22 cellular contexts compared by ENCODE assay signal in the genomic region with DNA sequence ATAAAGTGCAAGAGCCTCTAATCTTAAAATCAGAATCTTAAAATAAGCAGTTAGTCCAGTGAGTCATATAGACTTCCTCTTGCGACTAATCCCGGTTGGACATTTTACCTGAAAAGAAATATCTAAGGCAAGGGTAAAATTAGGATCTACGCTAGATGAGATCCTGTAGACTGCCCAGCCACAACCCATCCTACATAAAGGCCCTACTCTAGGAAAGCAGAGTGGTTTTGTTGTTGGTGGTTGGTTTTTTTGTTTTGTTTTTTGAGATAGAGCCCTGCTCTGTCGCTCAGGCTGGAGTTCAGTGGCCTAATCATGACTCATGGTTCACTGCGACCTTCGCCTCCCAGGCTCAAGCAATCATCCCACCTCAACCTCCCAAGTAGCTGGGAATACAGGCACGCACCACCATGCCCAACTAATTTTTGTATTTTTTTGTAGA. TPM values are rescaled to one million over a fixed set of nuclear protein-coding genes. Genes with fewer than 3 reads are reported as not detected.
DNase-seq lines count a peak whose midpoint lies in the region; ATAC-seq, FAIRE-seq and TF ChIP-seq lines count a peak whose summit lies in the region.
"Had no signal": no experiment of that assay in that cellular context is flagged by ENCODE, and none has a peak within 500 bp of the region (broad histone marks: within the 10 kb centered on the region; RNA-seq: fewer than 3 reads in every experiment).

No MANE protein-coding gene starts in this region.

- no peak overlapping the region for H3K18ac ChIP-seq in IMR-90 (ENCODE audit: low read depth, low read length)

- H3K56ac ChIP-seq in IMR-90 (ENCODE audit: extremely low read depth, insufficient read depth, low read length), result no peak overlapping the region

- H4K5ac ChIP-seq in IMR-90 (ENCODE audit: low read depth, low read length), result no peak overlapping the region

- H2AK5ac ChIP-seq in IMR-90 (ENCODE audit: low read depth, low read length), result peak overlapping the region; percentile 21; the same call in 1 of the 2 replicates

- no peak overlapping the region for H2BK20ac ChIP-seq in IMR-90 (ENCODE audit: low read depth, low read length)

- peak overlapping the region; percentile 5; the same call in 1 of the 2 replicates for H2BK120ac ChIP-seq in IMR-90 (ENCODE audit: low read depth, low read length)

- H3K9me3 ChIP-seq in IMR-90 (ENCODE audit: control insufficient read depth, insufficient read depth, low read length) (no peaks in the 10 kb centered on the region), small intestine (ENCODE audit: control insufficient read depth, low read depth) (no peaks in the 10 kb centered on the region)
- H3K9me3 ChIP-seq: esophagus squamous epithelium had no signal

- H3K4ac ChIP-seq in IMR-90 (ENCODE audit: low read depth, low read length), result peak overlapping the region; percentile 11; the same call in 1 of the 2 replicates

- no peak overlapping the region for H3K27ac ChIP-seq in IMR-90 (ENCODE audit: insufficient read depth, low read length)
- no peak overlapping the region for H3K27ac ChIP-seq in small intestine (ENCODE audit: low read depth in 1 of 2, low read length in 1 of 2)
- H3K27ac ChIP-seq: esophagus squamous epithelium had no signal

- H3K4me3 ChIP-seq in IMR-90 (ENCODE audit: insufficient read depth, low read depth, low read length) (no peak overlapping the region), small intestine (ENCODE audit: low read depth in 1 of 2, low read length in 2 of 2) (no peak overlapping the region)
- H3K4me3 ChIP-seq: esophagus squamous epithelium had no signal

- peaks cover 47 to 81% of the 10 kb centered on the region in 2 experiments for H3K79me1 ChIP-seq in IMR-90 (ENCODE audit: low read depth in 1 of 2, low read length in 2 of 2)

- H3K4me1 ChIP-seq in IMR-90 (ENCODE audit: control insufficient read depth, insufficient read depth, low read length) (peaks cover 11% of the 10 kb centered on the region), small intestine (ENCODE audit: control insufficient read depth in 2 of 2, insufficient read depth in 1 of 2, low read depth in 1 of 2, low read length in 1 of 2) (no peaks in the 10 kb centered on the region)

- H3K4me2 ChIP-seq in IMR-90 (ENCODE audit: low read depth, low read length), result peak overlapping the region; percentile 13; the same call in 1 of the 2 replicates

- H3K9me1 ChIP-seq in IMR-90 (ENCODE audit: insufficient read depth, low read length), result peaks cover 15% of the 10 kb centered on the region

- H4K8ac ChIP-seq in IMR-90 (ENCODE audit: low read depth in 2 of 2, low read length in 2 of 2), result no peak overlapping the region; a peak in 1 of 4 replicates

- dilution Hi-C loops in IMR-90 (cut with HindIII; ENCODE audit: low sequenced_read_pairs, unreplicated experiment), result no loop called here

- no CpG with 5 or more reads among the region's 7 CpGs for WGBS in IMR-90 (ENCODE audit: extremely low coverage in 2 of 2, insufficient read length in 1 of 2), 2 experiments
- WGBS in small intestine, 3 donors, result 88 to 91% (median 91%) methylated on average over 7 of the region's 7 CpGs

- POLR2A ChIA-PET in IMR-90 (lab: Charles Lee; ENCODE audit: unreplicated experiment), result no interaction called here

- intact Hi-C loops in IMR-90 (cut with micrococcal nuclease), result no loop called here

- H2AK9ac ChIP-seq in IMR-90 (replicated peaks; ENCODE audit: low read depth, low read length, poor library complexity), result no peak overlapping the region

- peak overlapping the region; percentile 26 for H2BK5ac ChIP-seq in IMR-90 (ENCODE audit: low read depth, low read length, poor library complexity, severe bottlenecking)

- in situ Hi-C loops in IMR-90 (cut with MboI; ENCODE audit: low sequenced_read_pairs), result no loop called here

- no peaks in the 10 kb centered on the region for H3K27me3 ChIP-seq in IMR-90 (ENCODE audit: control insufficient read depth, insufficient read depth, low read length)
- H3K27me3 ChIP-seq in small intestine (ENCODE audit: control insufficient read depth in 2 of 2, insufficient read depth in 2 of 2, low read length in 2 of 2), result no peaks in the 10 kb centered on the region
- H3K27me3 ChIP-seq: esophagus squamous epithelium had no signal

- no peak overlapping the region for H3K9ac ChIP-seq in IMR-90 (ENCODE audit: low read depth, low read length)

- peak; percentile 30 for ATAC-seq in IMR-90 (ENCODE audit: low read depth)
- ATAC-seq: activated naive CD4-positive, alpha-beta T cell treated with anti-CD3 and anti-CD28 coated beads, Interleukin-2, amount 50 U/mL, for 72 hours; CD8-positive, alpha-beta T cell; naive thymus-derived CD4-positive, alpha-beta T cell had no signal

- CTCF ChIA-PET in IMR-90 (lab: Yijun Ruan, JAX), result no interaction called here

- H3K14ac ChIP-seq in IMR-90 (replicated peaks; ENCODE audit: low read depth, low read length), result no peak overlapping the region

- 0 out of 2 replicates have a peak overlapping the region, but pooled peaks have one; percentile 67 for H3K23ac ChIP-seq in IMR-90 (ENCODE audit: low read depth, low read length)

- H4K91ac ChIP-seq in IMR-90 (ENCODE audit: insufficient read depth, low read depth, low read length), result no peak overlapping the region

- no peak for TF ChIP-seq POLR2A in IMR-90 (IDR thresholded peaks at IDR 0.05; ENCODE audit: low read depth, low read length)

- TF ChIP-seq RAD21 in IMR-90 (IDR thresholded peaks at IDR 0.05; ENCODE audit: low read length), result no peak

- FAIRE-seq in small intestine (lab: Jason Lieb, UNC), result no peak
- FAIRE-seq: GM12891 had no signal

- TF ChIP-seq CTCF in IMR-90 (conservative IDR thresholded peaks at IDR 0.05; ENCODE audit: low read depth, low read length), result no peak

- H3K36me3 ChIP-seq in IMR-90 (ENCODE audit: control insufficient read depth, insufficient read depth, low read length) (peaks cover 3% of the 10 kb centered on the region), small intestine (ENCODE audit: control insufficient read depth in 2 of 2, insufficient read depth in 2 of 2, low read length in 2 of 2) (no peaks in the 10 kb centered on the region)

- no TSS peak for BruUV-seq in IMR-90 (replicated peaks; lab: Mats Ljungman, UMichigan)

- H2BK15ac ChIP-seq in IMR-90 (ENCODE audit: low read depth, low read length), result no peak overlapping the region

- H2AFZ ChIP-seq in IMR-90 (replicated peaks; ENCODE audit: low read length, poor library complexity), result no peak overlapping the region

- DNase-seq in IMR-90, result peak; percentile 27
- peak; percentile 17 for DNase-seq in amniotic epithelial cell (ENCODE audit: low read depth)
- DNase-seq in small intestine, result peak; percentile 16
- no peak for DNase-seq in NCI-H524 (lab: John Stamatoyannopoulos, UW)
- no peak for DNase-seq in MV-4-11 (lab: John Stamatoyannopoulos, UW)
- DNase-seq: activated CD4-positive, alpha-beta T cell treated with anti-CD3 and anti-CD28 coated beads for 1 hour; activated CD8-positive, alpha-beta memory T cell treated with anti-CD3 and anti-CD28 coated beads for 24 hours; activated T-cell treated with anti-CD3 and anti-CD28 coated beads, Interleukin-2, amount 50 U/mL, for 48 hours; CD8-positive, alpha-beta T cell; DMS53; effector memory CD4-positive, alpha-beta T cell; esophagus squamous epithelium; Karpas-422; naive thymus-derived CD4-positive, alpha-beta T cell; NCI-H1436; NCI-H526 treated with DMSO at 0.1 percent for 48 hours; stimulated activated CD8-positive, alpha-beta memory T cell treated with anti-CD3 and anti-CD28 coated beads, Interleukin-4, amount 100 ng/mL, for 48 hours had no signal

- peaks cover 32% of the 10 kb centered on the region; the same call in 1 of the 2 replicates for H4K20me1 ChIP-seq in IMR-90 (ENCODE audit: insufficient read depth, low read length)

TF ChIP-seq in IMR-90, 13 proteins besides CTCF, POLR2A, EP300 and RAD21:
- TF ChIP-seq MXI1 (IDR thresholded peaks at IDR 0.05; ENCODE audit: borderline replicate concordance, low read depth, low read length) (no peak), RCOR1 (IDR thresholded peaks at IDR 0.05; ENCODE audit: insufficient replicate concordance, low read length) (no peak), NFE2L2 (IDR thresholded peaks at IDR 0.05; ENCODE audit: low read depth, low read length) (no peak), MAFK (IDR thresholded peaks at IDR 0.05; ENCODE audit: low read depth, low read length) (no peak)
- TF ChIP-seq, protein P1, sequence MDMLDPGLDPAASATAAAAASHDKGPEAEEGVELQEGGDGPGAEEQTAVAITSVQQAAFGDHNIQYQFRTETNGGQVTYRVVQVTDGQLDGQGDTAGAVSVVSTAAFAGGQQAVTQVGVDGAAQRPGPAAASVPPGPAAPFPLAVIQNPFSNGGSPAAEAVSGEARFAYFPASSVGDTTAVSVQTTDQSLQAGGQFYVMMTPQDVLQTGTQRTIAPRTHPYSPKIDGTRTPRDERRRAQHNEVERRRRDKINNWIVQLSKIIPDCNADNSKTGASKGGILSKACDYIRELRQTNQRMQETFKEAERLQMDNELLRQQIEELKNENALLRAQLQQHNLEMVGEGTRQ (IDR thresholded peaks at IDR 0.05; ENCODE audit: low read depth, low read length), result no peak

RNA-seq across cellular contexts. Expression of a gene that starts 6.9 kb away (rescaled TPM):
- 44.2 and 56.3 TPM in 2 replicates for total RNA-seq in IMR-90 (2012; rRNA removed)
- 24.0 and 25.7 TPM in 2 replicates for polyA plus RNA-seq in IMR-90 (2012; rRNA removed)
- 9.0 and 12.4 TPM in 2 replicates for polyA plus RNA-seq in IMR-90 (2012; cell fraction: cytosol; rRNA removed)
- 57.8 and 168 TPM in 2 replicates for polyA plus RNA-seq in IMR-90 (2012; cell fraction: nucleus; rRNA removed; ENCODE audit: low replicate concordance)
- 10 to 100 TPM in 1 of 3 donors, 1 to 10 TPM in 2; 7.3 to 14.5 (median 9.6) TPM for polyA plus RNA-seq in small intestine

RNA-seq across cellular contexts. Expression of a gene that starts 41.0 kb away (rescaled TPM):
- not detected in 2 replicates for total RNA-seq in IMR-90 (2012; rRNA removed)
- polyA plus RNA-seq in IMR-90 (2012; rRNA removed) (0.02 TPM in 1 of 2 replicates, not detected in the other), small intestine (1 to 10 TPM in 1 of 3 donors, under 1 TPM in 2; 0.76 to 1.4 (median 0.89) TPM)
- not detected in 2 replicates for polyA plus RNA-seq in IMR-90 (2012; cell fraction: cytosol; rRNA removed)
- polyA plus RNA-seq in IMR-90 (2012; cell fraction: nucleus; rRNA removed; ENCODE audit: low replicate concordance), result not detected in 2 replicates
- total RNA-seq: CD8-positive, alpha-beta T cell; chondrocyte; mesenteric fat pad; osteocyte had no signal
- polyA plus RNA-seq: naive thymus-derived CD4-positive, alpha-beta T cell had no signal

RNA-seq across cellular contexts. Expression of a gene that starts 58.8 kb away (rescaled TPM):
- 0.90 and 1.1 TPM in 2 replicates for total RNA-seq in IMR-90 (2012; rRNA removed)
- polyA plus RNA-seq in IMR-90 (2012; rRNA removed) (4.3 and 4.9 TPM in 2 replicates), small intestine (1 to 10 TPM in 1 of 3 donors, under 1 TPM in 1, not detected in 1; 0.22 to 1.9 TPM)
- polyA plus RNA-seq in IMR-90 (2012; cell fraction: cytosol; rRNA removed), result 4.5 and 5.6 TPM in 2 replicates
- polyA plus RNA-seq in IMR-90 (2012; cell fraction: nucleus; rRNA removed; ENCODE audit: low replicate concordance), result 3.6 and 3.9 TPM in 2 replicates

RNA-seq across cellular contexts. Expression of a gene that starts 59.4 kb away (rescaled TPM):
- under 0.01 TPM in 2 replicates for total RNA-seq in IMR-90 (2012; rRNA removed)
- polyA plus RNA-seq in IMR-90 (2012; rRNA removed) (0.09 and 0.19 TPM in 2 replicates), small intestine (under 1 TPM in 1 of 3 donors, not detected in 2; 0.09 TPM)
- 0.09 and 0.13 TPM in 2 replicates for polyA plus RNA-seq in IMR-90 (2012; cell fraction: cytosol; rRNA removed)
- polyA plus RNA-seq in IMR-90 (2012; cell fraction: nucleus; rRNA removed; ENCODE audit: low replicate concordance), result 0.14 and 0.15 TPM in 2 replicates
- total RNA-seq: activated naive CD4-positive, alpha-beta T cell treated with anti-CD3 and anti-CD28 coated beads, Interleukin-2, amount 50 U/mL, for 72 hours; CD8-positive, alpha-beta T cell had no signal

Comparison
In these comparisons a context has a peak if more than half of its experiments do, and no peak if none do; other contexts are left out.
1. DNase-seq: peak in IMR-90 (single experiment), amniotic epithelial cell (single experiment) and small intestine (single experiment); none in NCI-H524 (0 of 2) and MV-4-11 (single experiment).